12 cellular contexts compared by ENCODE assay signal in genomic region chr16:84596801-84597517, GRCh38. TPM values are rescaled to one million over a fixed set of nuclear protein-coding genes. Genes with fewer than 3 reads are reported as not detected.
DNase-seq lines count a peak whose midpoint lies in the region; ATAC-seq and TF ChIP-seq lines count a peak whose summit lies in the region.
"Had no signal": no experiment of that assay in that cellular context is flagged by ENCODE, and none has a peak within 500 bp of the region (broad histone marks: within the 10 kb centered on the region; RNA-seq: fewer than 3 reads in every experiment).

No MANE protein-coding gene starts in this region.

- H3K27me3 ChIP-seq in CD8-positive, alpha-beta T cell (ENCODE audit: insufficient read depth, low read length) = no peaks in the 10 kb centered on the region
- H3K27me3 ChIP-seq in Peyer's patch (no peaks in the 10 kb centered on the region), neural progenitor cell (no peaks in the 10 kb centered on the region)

- H2AFZ ChIP-seq in neural progenitor cell (replicated peaks) = no peak overlapping the region

- H3F3A ChIP-seq in neural progenitor cell (ENCODE audit: low read depth) = peaks cover 45% of the 10 kb centered on the region

- no peak overlapping the region for H3K4me2 ChIP-seq in neural progenitor cell

- no peak overlapping the region for H3K9ac ChIP-seq in neural progenitor cell

- intact Hi-C loops in CD8-positive, alpha-beta T cell (cut with DNase I, micrococcal nuclease) = no loop called here
- intact Hi-C loops in cardiac septum (cut with DNase I) = no loop called here

- H3K4me1 ChIP-seq in CD8-positive, alpha-beta T cell (ENCODE audit: insufficient read depth, low read length) = peaks cover 87% of the 10 kb centered on the region
- H3K4me1 ChIP-seq in Peyer's patch (peaks cover 6 to 52% (median 44%) of the 10 kb centered on the region in 4 donors), neural progenitor cell (peaks cover 41% of the 10 kb centered on the region)

- POLR2A ChIA-PET in CD8-positive, alpha-beta T cell (lab: Charles Lee) = interaction anchor here (0.7 to 5.7 kb wide), 9 partner anchors 9 to 91 kb away, joined by 3 to 59 read pairs (median 5); partner anchors contain the start of gene COTL1

- ATAC-seq in CD8-positive, alpha-beta T cell = no peak
- ATAC-seq in effector memory CD8-positive, alpha-beta T cell (replicated peaks) = no peak
- ATAC-seq in HG02981 (IDR thresholded peaks at IDR 0.05; ENCODE audit: unreplicated experiment) = no peak
- ATAC-seq: sciatic nerve had no signal

- peaks cover 93% of the 10 kb centered on the region for H3K4me1 Mint-ChIP-seq in CD8-positive, alpha-beta T cell (ENCODE audit: low read depth)
- peaks cover 66 to 76% of the 10 kb centered on the region in 2 donors for H3K4me1 Mint-ChIP-seq in effector memory CD8-positive, alpha-beta T cell (ENCODE audit: low read depth in 2 of 2)
- peaks cover 82% of the 10 kb centered on the region for H3K4me1 Mint-ChIP-seq in neural progenitor cell

- H3K9me3 Mint-ChIP-seq in CD8-positive, alpha-beta T cell = no peaks in the 10 kb centered on the region
- H3K9me3 Mint-ChIP-seq in effector memory CD8-positive, alpha-beta T cell = peaks cover 0 to 2% of the 10 kb centered on the region in 2 donors
- H3K9me3 Mint-ChIP-seq in neural progenitor cell = peaks cover 4% of the 10 kb centered on the region

- no peak for TF ChIP-seq POLR2A in Peyer's patch (IDR thresholded peaks at IDR 0.05)

- TF ChIP-seq CTCF in CD8-positive, alpha-beta T cell (IDR thresholded peaks at IDR 0.05) = no peak
- TF ChIP-seq CTCF in Peyer's patch (IDR thresholded peaks at IDR 0.05) (no peak), neural progenitor cell (IDR thresholded peaks at IDR 0.05) (no peak)

- H3K27me3 Mint-ChIP-seq in CD8-positive, alpha-beta T cell (ENCODE audit: low read depth) = no peaks in the 10 kb centered on the region
- H3K27me3 Mint-ChIP-seq in effector memory CD8-positive, alpha-beta T cell = peaks cover 0 to 6% of the 10 kb centered on the region in 2 donors
- H3K27me3 Mint-ChIP-seq in neural progenitor cell (ENCODE audit: insufficient read depth, low read depth) = peaks cover 5% of the 10 kb centered on the region

- no peaks in the 10 kb centered on the region for H3K9me3 ChIP-seq in CD8-positive, alpha-beta T cell (ENCODE audit: low read length)
- no peaks in the 10 kb centered on the region for H3K9me3 ChIP-seq in Peyer's patch
- no peaks in the 10 kb centered on the region for H3K9me3 ChIP-seq in neural progenitor cell (ENCODE audit: low read depth)

- H3K36me3 ChIP-seq in CD8-positive, alpha-beta T cell (ENCODE audit: insufficient read depth, low read length) = peaks cover 5% of the 10 kb centered on the region
- H3K36me3 ChIP-seq in Peyer's patch (no peaks in the 10 kb centered on the region), neural progenitor cell (no peaks in the 10 kb centered on the region)

- H4K20me1 ChIP-seq in neural progenitor cell (ENCODE audit: low read depth) = peaks cover 84% of the 10 kb centered on the region

- H3K79me2 ChIP-seq in neural progenitor cell (ENCODE audit: low read depth) = peaks cover 51% of the 10 kb centered on the region

- H3K4me3 ChIP-seq in CD8-positive, alpha-beta T cell (ENCODE audit: low read depth, low read length) = peak overlapping the region; percentile 39
- H3K4me3 ChIP-seq in Peyer's patch (no peak overlapping the region), neural progenitor cell (no peak overlapping the region)

- H3K4me3 Mint-ChIP-seq in CD8-positive, alpha-beta T cell = peak overlapping the region; percentile 72
- H3K4me3 Mint-ChIP-seq in effector memory CD8-positive, alpha-beta T cell = peak overlapping the region; percentile 72 to 97
- H3K4me3 Mint-ChIP-seq in neural progenitor cell = no peak overlapping the region

- CTCF ChIA-PET in CD8-positive, alpha-beta T cell (lab: Charles Lee) = interaction anchor here (0.8 to 2.9 kb wide), 9 partner anchors 9 to 129 kb away, joined by 3 to 13 read pairs (median 4); partner anchors contain the start of gene COTL1

- peak overlapping the region; percentile 34 for H3K27ac ChIP-seq in CD8-positive, alpha-beta T cell (ENCODE audit: low read depth, low read length)
- H3K27ac ChIP-seq in Peyer's patch (peak overlapping the region; percentile 75 to 93 (median 87)), neural progenitor cell (no peak overlapping the region)

- H3K27ac Mint-ChIP-seq in CD8-positive, alpha-beta T cell = peak overlapping the region; percentile 98
- peak overlapping the region; percentile 88 to 98 for H3K27ac Mint-ChIP-seq in effector memory CD8-positive, alpha-beta T cell
- peak overlapping the region; percentile 89 for H3K27ac Mint-ChIP-seq in neural progenitor cell

- peaks cover 33% of the 10 kb centered on the region for H3K36me3 Mint-ChIP-seq in CD8-positive, alpha-beta T cell
- H3K36me3 Mint-ChIP-seq in effector memory CD8-positive, alpha-beta T cell (ENCODE audit: insufficient read depth) = peaks cover 65% of the 10 kb centered on the region
- H3K36me3 Mint-ChIP-seq in neural progenitor cell = peaks cover 26% of the 10 kb centered on the region

- no peak for DNase-seq in CD8-positive, alpha-beta T cell
- DNase-seq in Peyer's patch (no peak), neural progenitor cell (ENCODE audit: low spot score) (no peak), cardiac septum (ENCODE audit: low spot score) (no peak), pons (ENCODE audit: low spot score) (no peak), foreskin melanocyte (no peak)
- DNase-seq in effector memory CD8-positive, alpha-beta T cell = no peak
- DNase-seq: mammary epithelial cell, MM.1S, NCI-H226 had no signal

RNA-seq across cellular contexts. Expression of gene COTL1, which starts 20.9 kb away (rescaled TPM):
- total RNA-seq in CD8-positive, alpha-beta T cell = 100 to 1,000 TPM; 194 to 199 TPM
- total RNA-seq in Peyer's patch (10 to 100 TPM; 29.6 to 84.2 (median 43.1) TPM), neural progenitor cell (ENCODE audit: low replicate concordance) (46.9 and 93.7 TPM in 2 replicates), cardiac septum (11.0 TPM)

RNA-seq across cellular contexts. Expression of gene KLHL36, which starts 51.4 kb away (rescaled TPM):
- 10 to 100 TPM; 50.8 to 56.5 TPM for total RNA-seq in CD8-positive, alpha-beta T cell
- 10 to 100 TPM; 57.8 to 81.4 (median 74.4) TPM for total RNA-seq in Peyer's patch
- 15.9 and 25.3 TPM in 2 replicates for total RNA-seq in neural progenitor cell (ENCODE audit: low replicate concordance)
- 53.2 TPM for total RNA-seq in cardiac septum
